ENCODE assay signal across 16 cellular contexts in the genomic region with DNA sequence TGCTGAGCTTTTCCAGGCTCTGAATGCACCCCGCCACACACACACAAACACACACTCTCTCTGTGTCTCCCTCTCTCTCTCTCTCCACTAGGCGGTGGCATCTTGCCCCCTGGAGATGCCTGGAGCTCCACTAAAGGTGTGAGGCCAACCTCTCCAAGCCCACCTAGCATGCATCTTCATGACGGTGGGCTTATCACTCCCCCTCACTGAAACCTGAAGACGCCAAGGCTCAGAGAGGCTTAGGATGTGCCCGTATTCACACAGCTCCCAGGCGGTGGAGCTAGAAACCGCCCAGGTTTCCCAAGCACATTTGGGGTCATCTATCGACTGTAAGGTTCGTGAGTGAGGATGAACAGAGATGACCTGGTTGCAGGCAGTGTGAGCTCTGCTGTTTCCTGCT. TPM values are rescaled to one million over a fixed set of nuclear protein-coding genes. Genes with fewer than 3 reads are reported as not detected.
DNase-seq lines count a peak whose midpoint lies in the region; ATAC-seq and TF ChIP-seq lines count a peak whose summit lies in the region.
"Had no signal": no experiment of that assay in that cellular context is flagged by ENCODE, and none has a peak within 500 bp of the region (broad histone marks: within the 10 kb centered on the region; RNA-seq: fewer than 3 reads in every experiment).

No MANE protein-coding gene starts in this region.

- peaks cover 13% of the 10 kb centered on the region for H3K4me1 Mint-ChIP-seq in endodermal cell
- H3K4me1 Mint-ChIP-seq in natural killer cell treated with Interleukin-12 subunit alpha and Interleukin-12 subunit beta and Interleukin-15 and Interleukin-18, amount 100 ng/mL, for 72 hours (ENCODE audit: low read depth in 2 of 2), result peaks cover 49 to 61% of the 10 kb centered on the region in 2 donors

- H3K27ac ChIP-seq in endodermal cell (ENCODE audit: low read depth, low read length) (no peak overlapping the region), colonic mucosa (no peak overlapping the region)
- H3K27ac ChIP-seq: BLaER1, GM23248, HL-60 had no signal

- peaks cover 18% of the 10 kb centered on the region for H3K9me3 Mint-ChIP-seq in endodermal cell
- no peaks in the 10 kb centered on the region for H3K9me3 Mint-ChIP-seq in natural killer cell treated with Interleukin-12 subunit alpha and Interleukin-12 subunit beta and Interleukin-15 and Interleukin-18, amount 100 ng/mL, for 72 hours
- H3K9me3 Mint-ChIP-seq: HFFc6 had no signal

- no peaks in the 10 kb centered on the region for H3K9me3 ChIP-seq in BE2C
- no peaks in the 10 kb centered on the region for H3K9me3 ChIP-seq in endodermal cell (ENCODE audit: control insufficient read depth, low read length)
- H3K9me3 ChIP-seq in colonic mucosa, result no peaks in the 10 kb centered on the region
- H3K9me3 ChIP-seq: BLaER1 had no signal

- intact Hi-C loops in colonic mucosa (cut with DNase I), result no loop called here

- H3K4me3 ChIP-seq in BE2C (ENCODE audit: low read depth, low read length) (no peak overlapping the region), H7 (ENCODE audit: insufficient read depth, low read depth, low read length) (no peak overlapping the region), endodermal cell (ENCODE audit: low read length) (no peak overlapping the region), colonic mucosa (no peak overlapping the region)
- H3K4me3 ChIP-seq: BLaER1, GM23248, K562 had no signal

- peak in 1 of 2 donors; percentile 11 for ATAC-seq in natural killer cell treated with Interleukin-12 subunit alpha and Interleukin-12 subunit beta and Interleukin-15 and Interleukin-18, amount 100 ng/mL, for 72 hours
- ATAC-seq: K562 had no signal

- no peak overlapping the region for H3K27ac Mint-ChIP-seq in endodermal cell
- peak overlapping the region; percentile 84 to 91 for H3K27ac Mint-ChIP-seq in natural killer cell treated with Interleukin-12 subunit alpha and Interleukin-12 subunit beta and Interleukin-15 and Interleukin-18, amount 100 ng/mL, for 72 hours
- H3K27ac Mint-ChIP-seq: H9, HFFc6 had no signal

- H3K27me3 Mint-ChIP-seq in endodermal cell (ENCODE audit: insufficient read depth), result no peaks in the 10 kb centered on the region
- H3K27me3 Mint-ChIP-seq in natural killer cell treated with Interleukin-12 subunit alpha and Interleukin-12 subunit beta and Interleukin-15 and Interleukin-18, amount 100 ng/mL, for 72 hours, result no peaks in the 10 kb centered on the region

- no peak overlapping the region for H3K4me3 Mint-ChIP-seq in endodermal cell
- peak overlapping the region; percentile 83 for H3K4me3 Mint-ChIP-seq in natural killer cell treated with Interleukin-12 subunit alpha and Interleukin-12 subunit beta and Interleukin-15 and Interleukin-18, amount 100 ng/mL, for 72 hours
- H3K4me3 Mint-ChIP-seq: CD8-positive, alpha-beta memory T cell; H9; HFFc6 had no signal

- no peaks in the 10 kb centered on the region for H3K27me3 ChIP-seq in BE2C
- no peaks in the 10 kb centered on the region for H3K27me3 ChIP-seq in H7 (ENCODE audit: control insufficient read depth, insufficient read depth, low read length)
- no peaks in the 10 kb centered on the region for H3K27me3 ChIP-seq in endodermal cell (ENCODE audit: control insufficient read depth, insufficient read depth, low read length, poor library complexity, severe bottlenecking)
- no peaks in the 10 kb centered on the region for H3K27me3 ChIP-seq in colonic mucosa
- H3K27me3 ChIP-seq: BLaER1 had no signal

- H3K4me1 ChIP-seq in BE2C (no peaks in the 10 kb centered on the region; the same call in 1 of the 2 replicates), endodermal cell (ENCODE audit: control insufficient read depth, insufficient read depth, low read length) (no peaks in the 10 kb centered on the region), colonic mucosa (peaks cover 5% of the 10 kb centered on the region)
- H3K4me1 ChIP-seq: BLaER1 had no signal

- no peak overlapping the region for H3K9ac ChIP-seq in endodermal cell (ENCODE audit: extremely low read depth, low read length, poor library complexity, severe bottlenecking)
- no peak overlapping the region for H3K9ac ChIP-seq in colonic mucosa (ENCODE audit: low read depth in 2 of 2, low read length in 2 of 2)
- H3K9ac ChIP-seq: BLaER1, GM23248 had no signal

- H3K36me3 ChIP-seq in BE2C (no peaks in the 10 kb centered on the region), H7 (replicated peaks; ENCODE audit: control insufficient read depth, insufficient read depth, low read length) (no peaks in the 10 kb centered on the region), endodermal cell (ENCODE audit: control insufficient read depth, insufficient read depth, low read length) (no peaks in the 10 kb centered on the region), colonic mucosa (no peaks in the 10 kb centered on the region)
- H3K36me3 ChIP-seq: BLaER1 had no signal

- in situ Hi-C loops in G401 (cut with HindIII; ENCODE audit: low sequenced_read_pairs), result no loop called here

- DNase-seq in BE2C, result no peak
- DNase-seq in H7, result peak; percentile 13
- no peak for DNase-seq in endodermal cell
- DNase-seq in natural killer cell treated with Interleukin-12 subunit alpha and Interleukin-12 subunit beta and Interleukin-15 and Interleukin-18, amount 100 ng/mL, for 72 hours (ENCODE audit: low spot score), result no peak
- no peak for DNase-seq in stimulated activated naive CD4-positive, alpha-beta T cell (lab: John Stamatoyannopoulos, UW)
- DNase-seq in NCI-H1105 treated with DMSO at 0.1 percent for 48 hours (lab: John Stamatoyannopoulos, UW), result no peak
- no peak for DNase-seq in colonic mucosa
- DNase-seq in G401 (ENCODE audit: low spot score), result no peak
- DNase-seq: CD8-positive, alpha-beta memory T cell; DMS53; GM23248; H9; HFFc6 had no signal

- no peaks in the 10 kb centered on the region for H3K36me3 Mint-ChIP-seq in endodermal cell (ENCODE audit: low read depth)
- no peaks in the 10 kb centered on the region for H3K36me3 Mint-ChIP-seq in natural killer cell treated with Interleukin-12 subunit alpha and Interleukin-12 subunit beta and Interleukin-15 and Interleukin-18, amount 100 ng/mL, for 72 hours

- 89 to 100% methylated on average over 6 to 9 of the region's 9 CpGs for WGBS in endodermal cell (ENCODE audit: insufficient coverage in 1 of 2, insufficient read length in 1 of 2), 2 experiments

- 0 out of 2 replicates have a peak, but pooled peaks have one; percentile 8 for TF ChIP-seq CTCF in BE2C (IDR thresholded peaks at IDR 0.05; ENCODE audit: low read depth, low read length)
- TF ChIP-seq CTCF in endodermal cell (conservative IDR thresholded peaks at IDR 0.05), result peak; percentile 32
- TF ChIP-seq CTCF in colonic mucosa (IDR thresholded peaks at IDR 0.05), result no peak

RNA-seq across cellular contexts. Expression of gene BCL11B, which starts 42.6 kb away (rescaled TPM):
- not detected for polyA plus RNA-seq in BE2C (2012; ENCODE audit: insufficient read depth, insufficient read length, low read depth)
- total RNA-seq in H7 (2014; rRNA removed; shearing (Covaris generic)), result 5.7 and 6.1 TPM in 2 replicates
- total RNA-seq in endodermal cell (1 to 10 TPM; 5.7 to 6.0 TPM), colonic mucosa (10 to 100 TPM in 1 of 2 donors, 1 to 10 TPM in 1; 5.6 to 10.4 TPM)
- 1.2 TPM for polyA plus RNA-seq in endodermal cell (2013, experiment 1 of 2)
- 1.6 TPM for polyA plus RNA-seq in endodermal cell (2013, experiment 2 of 2)
- 10 to 100 TPM; 12.9 to 27.6 TPM for total RNA-seq in natural killer cell treated with Interleukin-12 subunit alpha and Interleukin-12 subunit beta and Interleukin-15 and Interleukin-18, amount 100 ng/mL, for 72 hours
- not detected in 2 replicates for total RNA-seq in G401 (2014; rRNA removed; shearing (Covaris generic))
- total RNA-seq: GM23248 had no signal
- polyA plus RNA-seq: GM23248, K562 had no signal
